8 cellular contexts compared by ENCODE assay signal in genomic region chr17:71084219-71084618, GRCh38.
DNase-seq lines count a peak whose midpoint lies in the region; ATAC-seq and TF ChIP-seq lines count a peak whose summit lies in the region.

No MANE protein-coding gene starts in this region.

- no peak overlapping the region for H3K4me3 Mint-ChIP-seq in activated T-cell treated with anti-CD3 and anti-CD28 coated beads, Interleukin-2, amount 50 U/mL, for 24 hours

- peak; percentile 72 for ATAC-seq in upper lobe of right lung
- ATAC-seq in HG03520 (IDR thresholded peaks at IDR 0.05; ENCODE audit: unreplicated experiment), result no peak

- H3K36me3 ChIP-seq in NT2/D1 (ENCODE audit: insufficient read depth, insufficient read length, low read length) (no peaks in the 10 kb centered on the region), upper lobe of right lung (no peaks in the 10 kb centered on the region)

- H3K9me3 ChIP-seq in AG04450 (ENCODE audit: control insufficient read depth, insufficient read depth, low read length) (no peaks in the 10 kb centered on the region), NT2/D1 (ENCODE audit: insufficient read depth, low read length) (no peaks in the 10 kb centered on the region), upper lobe of right lung (no peaks in the 10 kb centered on the region)

- H3K4me3 ChIP-seq in AG04450 (ENCODE audit: low read depth, low read length), result no peak overlapping the region
- H3K4me3 ChIP-seq in NT2/D1 (ENCODE audit: insufficient read length, low read depth), result no peak overlapping the region
- no peak overlapping the region for H3K4me3 ChIP-seq in fibroblast of pulmonary artery (replicated peaks; ENCODE audit: low read depth, low read length)
- no peak overlapping the region for H3K4me3 ChIP-seq in upper lobe of right lung

- POLR2A ChIA-PET in AG04450 (lab: Yijun Ruan, JAX), result no interaction called here

- H3K4me1 Mint-ChIP-seq in activated T-cell treated with anti-CD3 and anti-CD28 coated beads, Interleukin-2, amount 50 U/mL, for 24 hours (ENCODE audit: low read depth), result no peaks in the 10 kb centered on the region

- intact Hi-C loops in upper lobe of right lung (cut with DNase I), result no loop called here

- H3K36me3 Mint-ChIP-seq in activated T-cell treated with anti-CD3 and anti-CD28 coated beads, Interleukin-2, amount 50 U/mL, for 24 hours (ENCODE audit: low read depth), result no peaks in the 10 kb centered on the region

- H3K27ac ChIP-seq in AG04450 (ENCODE audit: low read depth, low read length) (no peak overlapping the region), upper lobe of right lung (no peak overlapping the region)

- H3K27ac Mint-ChIP-seq in activated T-cell treated with anti-CD3 and anti-CD28 coated beads, Interleukin-2, amount 50 U/mL, for 24 hours, result no peak overlapping the region

- DNase-seq in AG04450 (ENCODE audit: low read depth, low spot score) (no peak), NT2/D1 (ENCODE audit: low read depth, low spot score) (peak; percentile 35), fibroblast of pulmonary artery (ENCODE audit: low read depth) (peak; percentile 69), upper lobe of right lung (no peak), NCI-H128 (lab: John Stamatoyannopoulos, UW; ENCODE audit: unreplicated experiment) (no peak)
- no peak for DNase-seq in activated T-cell treated with anti-CD3 and anti-CD28 coated beads, Interleukin-2, amount 50 U/mL, for 24 hours

- CTCF ChIA-PET in AG04450 (lab: Charles Lee), result interaction anchor here (3.1 kb wide), 1 partner anchor 317 kb away, joined by 28 read pairs; no protein-coding TSS in a partner anchor

- H3K9me3 Mint-ChIP-seq in activated T-cell treated with anti-CD3 and anti-CD28 coated beads, Interleukin-2, amount 50 U/mL, for 24 hours, result peaks cover 10% of the 10 kb centered on the region

- TF ChIP-seq CTCF in AG04450 (IDR thresholded peaks at IDR 0.05; ENCODE audit: low read depth, low read length) (peak; percentile 34; the same call in 1 of the 2 replicates), GM12873 (IDR thresholded peaks at IDR 0.05; ENCODE audit: insufficient read depth, low read depth, low read length, missing control alignments) (peak; percentile 48), fibroblast of pulmonary artery (IDR thresholded peaks at IDR 0.05; ENCODE audit: low read length, missing control alignments) (peak; percentile 54), upper lobe of right lung (IDR thresholded peaks at IDR 0.05) (peak; percentile 51)

- no peak overlapping the region for H3K9ac ChIP-seq in NT2/D1 (ENCODE audit: insufficient read length, low read depth)

- no peaks in the 10 kb centered on the region for H3K27me3 Mint-ChIP-seq in activated T-cell treated with anti-CD3 and anti-CD28 coated beads, Interleukin-2, amount 50 U/mL, for 24 hours

- H3K4me1 ChIP-seq in NT2/D1 (ENCODE audit: insufficient read depth, insufficient read length), result no peaks in the 10 kb centered on the region
- H3K4me1 ChIP-seq in upper lobe of right lung, result no peaks in the 10 kb centered on the region

- H3K27me3 ChIP-seq in AG04450 (ENCODE audit: control insufficient read depth, insufficient read depth, low read length) (no peaks in the 10 kb centered on the region), NT2/D1 (ENCODE audit: insufficient read depth, insufficient read length) (no peaks in the 10 kb centered on the region), upper lobe of right lung (no peaks in the 10 kb centered on the region)

Comparison
In these comparisons a context has a peak if more than half of its experiments do, and no peak if none do; other contexts are left out.
1. DNase-seq: peak in NT2/D1 (single experiment) and fibroblast of pulmonary artery (single experiment); none in AG04450 (single experiment), upper lobe of right lung (single experiment), activated T-cell treated with anti-CD3 and anti-CD28 coated beads, Interleukin-2, amount 50 U/mL, for 24 hours (single experiment) and NCI-H128 (single experiment).
2. Peak in every context shown above with its lines, with median percentiles within 50 percentile points of each other: CTCF ChIP-seq.